ENCODE assay signal across 18 cellular contexts in the genomic region with DNA sequence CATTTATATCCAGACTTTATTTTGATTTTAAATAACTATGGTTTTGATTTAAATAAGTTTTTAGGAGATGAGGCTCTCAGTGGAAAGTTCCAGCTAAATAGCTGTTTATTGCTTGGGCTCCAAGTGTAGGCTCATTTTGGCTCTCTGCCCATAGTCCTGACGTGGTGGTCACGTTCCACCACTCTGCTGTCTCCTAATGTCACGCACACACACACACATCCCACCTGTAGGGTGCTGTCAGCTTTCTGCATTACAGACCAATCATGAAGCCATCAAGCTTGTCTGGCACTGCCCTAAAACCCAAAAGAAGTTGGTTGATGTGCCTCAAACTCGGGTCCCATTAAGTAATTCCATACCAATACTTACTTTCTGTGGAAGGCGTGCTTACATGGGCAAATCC. TPM values are rescaled to one million over a fixed set of nuclear protein-coding genes. Genes with fewer than 3 reads are reported as not detected.
DNase-seq lines count a peak whose midpoint lies in the region; ATAC-seq and TF ChIP-seq lines count a peak whose summit lies in the region.
"Had no signal": no experiment of that assay in that cellular context is flagged by ENCODE, and none has a peak within 500 bp of the region (broad histone marks: within the 10 kb centered on the region; RNA-seq: fewer than 3 reads in every experiment).

No MANE protein-coding gene starts in this region.

- TF ChIP-seq CTCF in left ventricle myocardium inferior (IDR thresholded peaks at IDR 0.05; ENCODE audit: borderline replicate concordance), result no peak

- H3K27ac ChIP-seq in CD4-positive, CD25-positive, alpha-beta regulatory T cell (ENCODE audit: insufficient read depth, low read length, poor library complexity, severe bottlenecking), result no peak overlapping the region
- H3K27ac ChIP-seq in left ventricle myocardium inferior (replicated peaks) (peak overlapping the region; percentile 81), skeletal muscle tissue (ENCODE audit: low read depth, low read length) (peak overlapping the region; percentile 79)
- H3K27ac ChIP-seq: HL-60 had no signal

- H3K9me3 ChIP-seq in CD4-positive, CD25-positive, alpha-beta regulatory T cell (ENCODE audit: control insufficient read depth in 2 of 2, low read length in 2 of 2), result peaks cover 0 to 1% of the 10 kb centered on the region in 2 experiments
- H3K9me3 ChIP-seq in adipocyte (ENCODE audit: control insufficient read depth, low read length) (peaks cover 8% of the 10 kb centered on the region), left ventricle myocardium inferior (replicated peaks) (peaks cover 2% of the 10 kb centered on the region), skeletal muscle tissue (ENCODE audit: control insufficient read depth in 3 of 3, low read length in 3 of 3) (peaks cover 0 to 5% (median 0%) of the 10 kb centered on the region in 3 donors)
- H3K9me3 ChIP-seq: BE2C, HAP-1 had no signal

- peaks cover 0 to 5% (median 2%) of the 10 kb centered on the region in 7 donors for H3K9me3 Mint-ChIP-seq in CD4-positive, CD25-positive, alpha-beta regulatory T cell

- H3K9ac ChIP-seq in adipocyte (ENCODE audit: low read length) (peak overlapping the region; percentile 32), skeletal muscle tissue (ENCODE audit: low read depth in 1 of 3, low read length in 3 of 3) (peak overlapping the region in 2 of 3 donors; percentile 48 to 57)

- H3K27ac Mint-ChIP-seq in CD4-positive, CD25-positive, alpha-beta regulatory T cell, result peak overlapping the region in 2 of 3 donors; percentile 26 to 42
- H3K27ac Mint-ChIP-seq: activated naive CD8-positive, alpha-beta T cell treated with anti-CD3 and anti-CD28 coated beads for 36 hours had no signal

- H3K4me1 Mint-ChIP-seq in CD4-positive, CD25-positive, alpha-beta regulatory T cell, result peaks cover 4 to 34% (median 17%) of the 10 kb centered on the region in 4 donors

- H3K4me1 ChIP-seq in CD4-positive, CD25-positive, alpha-beta regulatory T cell (ENCODE audit: control insufficient read depth, insufficient read depth, low read length, poor library complexity, severe bottlenecking), result peaks cover 12% of the 10 kb centered on the region
- H3K4me1 ChIP-seq in adipocyte (ENCODE audit: control insufficient read depth, insufficient read depth, low read length) (peaks cover 61% of the 10 kb centered on the region), left ventricle myocardium inferior (peaks cover 61% of the 10 kb centered on the region), skeletal muscle tissue (ENCODE audit: control insufficient read depth in 3 of 3, insufficient read depth in 3 of 3, low read length in 3 of 3) (peaks cover 44 to 49% (median 45%) of the 10 kb centered on the region in 3 donors)
- H3K4me1 ChIP-seq: BE2C, HAP-1 had no signal

- H3K4me3 ChIP-seq in CD4-positive, CD25-positive, alpha-beta regulatory T cell (ENCODE audit: low read depth, low read length), result no peak overlapping the region
- H3K4me3 ChIP-seq in adipocyte (ENCODE audit: low read length) (no peak overlapping the region), left ventricle myocardium inferior (no peak overlapping the region), skeletal muscle tissue (ENCODE audit: low read length in 3 of 3) (peak overlapping the region; percentile 40 to 67 (median 42))
- H3K4me3 ChIP-seq: HAP-1 had no signal

- intact Hi-C loops in left ventricle myocardium inferior (cut with micrococcal nuclease), result no loop called here

- H3K4me3 Mint-ChIP-seq in CD4-positive, CD25-positive, alpha-beta regulatory T cell, result no peak overlapping the region
- H3K4me3 Mint-ChIP-seq: activated naive CD8-positive, alpha-beta T cell treated with anti-CD3 and anti-CD28 coated beads for 36 hours; naive thymus-derived CD4-positive, alpha-beta T cell had no signal

- no peaks in the 10 kb centered on the region for H3K27me3 ChIP-seq in CD4-positive, CD25-positive, alpha-beta regulatory T cell (ENCODE audit: control insufficient read depth, insufficient read depth, low read length)
- no peaks in the 10 kb centered on the region for H3K27me3 ChIP-seq in adipocyte (replicated peaks; ENCODE audit: control insufficient read depth, insufficient read depth, low read length)
- H3K27me3 ChIP-seq in left ventricle myocardium inferior (ENCODE audit: low read depth), result no peaks in the 10 kb centered on the region
- no peaks in the 10 kb centered on the region for H3K27me3 ChIP-seq in skeletal muscle tissue (ENCODE audit: control insufficient read depth in 3 of 3, insufficient read depth in 3 of 3, low read length in 3 of 3)
- H3K27me3 ChIP-seq: BE2C had no signal

- H3K36me3 Mint-ChIP-seq in CD4-positive, CD25-positive, alpha-beta regulatory T cell, result peaks cover 27% of the 10 kb centered on the region

- no peak for ATAC-seq in CD4-positive, CD25-positive, alpha-beta regulatory T cell (ENCODE audit: low read depth in 2 of 2)
- ATAC-seq in GM19397 (IDR thresholded peaks at IDR 0.05; ENCODE audit: unreplicated experiment), result no peak
- ATAC-seq in GM21390 (IDR thresholded peaks at IDR 0.05; ENCODE audit: unreplicated experiment), result no peak
- no peak for ATAC-seq in HG03460 (IDR thresholded peaks at IDR 0.05; ENCODE audit: unreplicated experiment)
- ATAC-seq: naive thymus-derived CD4-positive, alpha-beta T cell; PC-3 had no signal

- peaks cover 7% of the 10 kb centered on the region for H3K36me3 ChIP-seq in CD4-positive, CD25-positive, alpha-beta regulatory T cell (ENCODE audit: control insufficient read depth, insufficient read depth, low read length)
- H3K36me3 ChIP-seq in adipocyte (ENCODE audit: control insufficient read depth, insufficient read depth, low read length, severe bottlenecking) (peaks cover 33% of the 10 kb centered on the region), left ventricle myocardium inferior (peaks cover 10% of the 10 kb centered on the region), skeletal muscle tissue (ENCODE audit: control insufficient read depth in 3 of 3, insufficient read depth in 3 of 3, low read length in 3 of 3) (no peaks in the 10 kb centered on the region)
- H3K36me3 ChIP-seq: HAP-1 had no signal

- no peak for DNase-seq in CD4-positive, CD25-positive, alpha-beta regulatory T cell
- no peak for DNase-seq in adipocyte (ENCODE audit: low read depth)
- no peak for DNase-seq in left ventricle myocardium inferior
- no peak for DNase-seq in SHP77 (lab: John Stamatoyannopoulos, UW)
- DNase-seq: activated naive CD8-positive, alpha-beta T cell treated with anti-CD3 and anti-CD28 coated beads for 36 hours; activated T-cell treated with anti-CD3 and anti-CD28 coated beads for 4 hours; BE2C; DMS79 treated with DMSO at 0.1 percent for 48 hours; Kasumi-1; naive thymus-derived CD4-positive, alpha-beta T cell; PC-3; stimulated activated naive CD4-positive, alpha-beta T cell treated with Interleukin-2 at 50 U/mL for 16 hours had no signal

- H3K27me3 Mint-ChIP-seq in CD4-positive, CD25-positive, alpha-beta regulatory T cell, result no peaks in the 10 kb centered on the region
- H3K27me3 Mint-ChIP-seq: activated naive CD8-positive, alpha-beta T cell treated with anti-CD3 and anti-CD28 coated beads for 36 hours; naive thymus-derived CD4-positive, alpha-beta T cell had no signal

RNA-seq across cellular contexts. Expression of gene PANK2, which starts 45.4 kb away (rescaled TPM):
- total RNA-seq in CD4-positive, CD25-positive, alpha-beta regulatory T cell, result 63.2 TPM
- 10 to 100 TPM; 44.4 to 59.3 (median 49.8) TPM for polyA plus RNA-seq in CD4-positive, CD25-positive, alpha-beta regulatory T cell
- total RNA-seq in left ventricle myocardium inferior (16.4 TPM), skeletal muscle tissue (39.7 TPM)

Comparison
In these comparisons a context has a peak if more than half of its experiments do, and no peak if none do; other contexts are left out.
1. H3K4me3 ChIP-seq: peak in skeletal muscle tissue (3 of 3); none in CD4-positive, CD25-positive, alpha-beta regulatory T cell (single experiment), adipocyte (single experiment) and left ventricle myocardium inferior (single experiment).